Comparison of ENCODE assay signal across 10 cellular contexts in genomic region chr6:18327621-18328548, GRCh38. TPM values are rescaled to one million over a fixed set of nuclear protein-coding genes. Genes with fewer than 3 reads are reported as not detected.
DNase-seq lines count a peak whose midpoint lies in the region; ATAC-seq and TF ChIP-seq lines count a peak whose summit lies in the region.
"Had no signal": no experiment of that assay in that cellular context is flagged by ENCODE, and none has a peak within 500 bp of the region (broad histone marks: within the 10 kb centered on the region; RNA-seq: fewer than 3 reads in every experiment).

No MANE protein-coding gene starts in this region.

- H3K36me3 Mint-ChIP-seq in T-helper 17 cell (ENCODE audit: low read depth) = no peaks in the 10 kb centered on the region

- no peak overlapping the region for H3K4me3 Mint-ChIP-seq in T-helper 17 cell
- H3K4me3 Mint-ChIP-seq: activated T-helper 1 cell treated with anti-CD3 and anti-CD28 coated beads, Interleukin-12 subunit alpha, Interleukin-12 subunit beta, Interleukin-2, Interleukin-4 antibody, amounts not matched to agents 30 ng/mL and 10 ng/mL and 1 ng/mL, durations not matched to agents 14 hours and 24 hours and 36 hours had no signal

- WGBS in heart left ventricle, 4 donors = 72 to 86% (median 82%) methylated on average over 8 of the region's 8 CpGs

- TF ChIP-seq CTCF in heart left ventricle (IDR thresholded peaks at IDR 0.05) = no peak
- no peak for TF ChIP-seq CTCF in upper lobe of right lung (IDR thresholded peaks at IDR 0.05)

- H3K4me3 ChIP-seq in heart left ventricle (no peak overlapping the region), upper lobe of right lung (no peak overlapping the region)

- peak in 2 of 5 donors; percentile 41 to 66 for DNase-seq in heart left ventricle
- DNase-seq in left cardiac atrium = no peak
- DNase-seq in T-helper 17 cell = no peak
- DNase-seq in kidney glomerular epithelial cell (lab: John Stamatoyannopoulos, UW) = peak; percentile 40
- peak; percentile 77 for DNase-seq in upper lobe of right lung
- no peak for DNase-seq in activated CD8-positive, alpha-beta memory T cell treated with anti-CD3 and anti-CD28 coated beads, Interleukin-2, amount 50 U/mL, for 4 hours
- DNase-seq in glomerular visceral epithelial cell (ENCODE audit: extremely low spot score) = no peak
- no peak for DNase-seq in activated T-cell treated with anti-CD3 and anti-CD28 coated beads, Interleukin-2, amount 50 U/mL, for 1 hour

- H3K36me3 ChIP-seq in heart left ventricle = no peaks in the 10 kb centered on the region
- H3K36me3 ChIP-seq in upper lobe of right lung = no peaks in the 10 kb centered on the region

- peaks cover 14% of the 10 kb centered on the region for H3K27me3 Mint-ChIP-seq in T-helper 17 cell

- intact Hi-C loops in heart left ventricle (cut with DNase I) = loop anchor here in 3 of 10 donors (5.0 to 10.0 kb wide), 2 partner anchors 57 to 59 kb away; partner anchors contain the start of gene RNF144B (in 3 of the 3)
- intact Hi-C loops in left cardiac atrium (cut with DNase I) = no loop called here
- intact Hi-C loops in upper lobe of right lung (cut with DNase I) = loop anchor here (10.0 kb wide), 1 partner anchor 167 kb away; no protein-coding TSS in a partner anchor

- ATAC-seq in heart left ventricle (peak in 1 of 4 donors; percentile 64), left cardiac atrium (no peak), T-helper 17 cell (no peak), upper lobe of right lung (peak; percentile 65)

- H3K9me3 ChIP-seq in heart left ventricle (no peaks in the 10 kb centered on the region), T-helper 17 cell (ENCODE audit: control insufficient read depth, low read length, poor library complexity, severe bottlenecking) (no peaks in the 10 kb centered on the region), upper lobe of right lung (no peaks in the 10 kb centered on the region)

- H3K4me1 Mint-ChIP-seq in T-helper 17 cell = peaks cover 8% of the 10 kb centered on the region

- H3K4me1 ChIP-seq in heart left ventricle = peaks cover 0 to 40% (median 0%) of the 10 kb centered on the region in 12 donors
- H3K4me1 ChIP-seq in upper lobe of right lung = peaks cover 4% of the 10 kb centered on the region

- H3K27ac Mint-ChIP-seq in T-helper 17 cell = peak overlapping the region; percentile 47
- H3K27ac Mint-ChIP-seq: activated T-helper 1 cell treated with anti-CD3 and anti-CD28 coated beads, Interleukin-12 subunit alpha, Interleukin-12 subunit beta, Interleukin-2, Interleukin-4 antibody, amounts not matched to agents 30 ng/mL and 10 ng/mL and 1 ng/mL, durations not matched to agents 14 hours and 24 hours and 36 hours had no signal

- no peak for TF ChIP-seq POLR2A in heart left ventricle (IDR thresholded peaks at IDR 0.05)

- H3K27ac ChIP-seq in heart left ventricle (peak overlapping the region in 7 of 12 donors; percentile 3 to 94 (median 11)), upper lobe of right lung (peak overlapping the region; percentile 74)
- H3K27ac ChIP-seq: RWPE1 had no signal

- H3K27me3 ChIP-seq in heart left ventricle (no peaks in the 10 kb centered on the region), upper lobe of right lung (no peaks in the 10 kb centered on the region)

RNA-seq across cellular contexts. Expression of gene RNF144B, which starts 59.3 kb away (rescaled TPM):
- total RNA-seq in heart left ventricle = 10 to 100 TPM in 5 of 9 donors, 1 to 10 TPM in 4; 7.1 to 20.7 (median 12.3) TPM
- polyA plus RNA-seq in heart left ventricle = 1 to 10 TPM; 6.1 to 8.0 TPM
- total RNA-seq in left cardiac atrium = 10 to 100 TPM; 19.0 to 20.0 TPM
- total RNA-seq in T-helper 17 cell = 1 to 10 TPM; 2.3 to 4.6 TPM
- total RNA-seq in upper lobe of right lung = 82.4 TPM

Comparison
In these comparisons a context has a peak if more than half of its experiments do, and no peak if none do; other contexts are left out.
1. DNase-seq: peak in kidney glomerular epithelial cell (single experiment) and upper lobe of right lung (single experiment); none in left cardiac atrium (single experiment), T-helper 17 cell (0 of 3), activated CD8-positive, alpha-beta memory T cell treated with anti-CD3 and anti-CD28 coated beads, Interleukin-2, amount 50 U/mL, for 4 hours (single experiment), glomerular visceral epithelial cell (single experiment) and activated T-cell treated with anti-CD3 and anti-CD28 coated beads, Interleukin-2, amount 50 U/mL, for 1 hour (single experiment).